1 cellular context compared by ENCODE assay signal in genomic region chr6:31821301-31822037, GRCh38.
A peak's percentile ranks its signal among the peaks of the same experiment; 100 is the strongest.
TF ChIP-seq lines count a peak whose summit lies in the region.

No MANE protein-coding gene starts in this region.

TF ChIP-seq in HepG2, 621 proteins besides CTCF, POLR2A, EP300 and RAD21 (continued from another document and continues in another):
- TF ChIP-seq REST (IDR thresholded peaks at IDR 0.05; ENCODE audit: borderline replicate concordance in 1 of 2, low read depth in 1 of 2, low read length in 2 of 2) (no peak), ZNF333 (CRISPR knock-in tag; IDR thresholded peaks at IDR 0.05; ENCODE audit: borderline replicate concordance) (no peak), ZNF337 (CRISPR knock-in tag; IDR thresholded peaks at IDR 0.05; ENCODE audit: borderline replicate concordance, low read depth) (no peak), YEATS4 (CRISPR knock-in tag; IDR thresholded peaks at IDR 0.05; ENCODE audit: borderline replicate concordance) (0 out of 2 replicates have a peak, but pooled peaks have one; percentile 13), ATRX (CRISPR knock-in tag; IDR thresholded peaks at IDR 0.05; ENCODE audit: borderline replicate concordance) (no peak), MTA1 (CRISPR knock-in tag; IDR thresholded peaks at IDR 0.05; ENCODE audit: borderline replicate concordance) (no peak), ZNF605 (CRISPR knock-in tag; IDR thresholded peaks at IDR 0.05) (peak; percentile 85), DR1 (CRISPR knock-in tag; IDR thresholded peaks at IDR 0.05) (no peak), ATF4 (CRISPR knock-in tag; IDR thresholded peaks at IDR 0.05) (no peak), SPEN (CRISPR knock-in tag; IDR thresholded peaks at IDR 0.05; ENCODE audit: low read depth) (no peak), ZNF570 (CRISPR knock-in tag; IDR thresholded peaks at IDR 0.05; ENCODE audit: borderline replicate concordance) (no peak), MBD4 (IDR thresholded peaks at IDR 0.05; ENCODE audit: borderline replicate concordance, low read length) (no peak), PITX1 (CRISPR knock-in tag; IDR thresholded peaks at IDR 0.05) (peak; percentile 36; the same call in 1 of the 2 replicates), ZNF3 (CRISPR knock-in tag; IDR thresholded peaks at IDR 0.05) (no peak), KDM5A (IDR thresholded peaks at IDR 0.05; ENCODE audit: borderline replicate concordance, low read length) (peak; percentile 48; the same call in 1 of the 2 replicates), MTF2 (CRISPR knock-in tag; IDR thresholded peaks at IDR 0.05; ENCODE audit: borderline replicate concordance) (0 out of 2 replicates have a peak, but pooled peaks have one; percentile 12), HDAC2 (CRISPR knock-in tag; IDR thresholded peaks at IDR 0.05) (0 out of 2 replicates have a peak, but pooled peaks have one; percentile 9), MAFG (CRISPR knock-in tag; IDR thresholded peaks at IDR 0.05) (no peak), KAT7 (CRISPR knock-in tag; IDR thresholded peaks at IDR 0.05; ENCODE audit: borderline replicate concordance) (0 out of 2 replicates have a peak, but pooled peaks have one; percentile 48), ZNF20 (CRISPR knock-in tag; IDR thresholded peaks at IDR 0.05) (no peak), SALL2 (CRISPR knock-in tag; IDR thresholded peaks at IDR 0.05) (no peak), KLF13 (CRISPR knock-in tag; IDR thresholded peaks at IDR 0.05) (no peak), HOXD1 (CRISPR knock-in tag; IDR thresholded peaks at IDR 0.05) (no peak), ZNF138 (CRISPR knock-in tag; IDR thresholded peaks at IDR 0.05; ENCODE audit: low read depth) (no peak), ZNF407 (CRISPR knock-in tag; IDR thresholded peaks at IDR 0.05; ENCODE audit: not compliant biosample characterization) (no peak), RFX3 (CRISPR knock-in tag; IDR thresholded peaks at IDR 0.05) (no peak), ARNT (IDR thresholded peaks at IDR 0.05) (no peak), ZNF460 (CRISPR knock-in tag; IDR thresholded peaks at IDR 0.05; ENCODE audit: borderline replicate concordance) (peak; percentile 96), ZNF7 (CRISPR knock-in tag; IDR thresholded peaks at IDR 0.05) (no peak), ZNF660 (CRISPR knock-in tag; IDR thresholded peaks at IDR 0.05; ENCODE audit: borderline replicate concordance, low read depth) (no peak), ZNF839 (CRISPR knock-in tag; IDR thresholded peaks at IDR 0.05; ENCODE audit: borderline replicate concordance) (no peak), MYNN (CRISPR knock-in tag; IDR thresholded peaks at IDR 0.05; ENCODE audit: low read depth) (0 out of 2 replicates have a peak, but pooled peaks have one; percentile 58), GZF1 (CRISPR knock-in tag; IDR thresholded peaks at IDR 0.05) (0 out of 2 replicates have a peak, but pooled peaks have one; percentile 44), PCBP2 (optimal IDR thresholded peaks at IDR 0.05; ENCODE audit: low read depth, low read length, poor library complexity, severe bottlenecking) (no peak), ARNT2 (CRISPR knock-in tag; IDR thresholded peaks at IDR 0.05; ENCODE audit: low read depth) (peak; percentile 41; the same call in 1 of the 2 replicates), ZNF552 (CRISPR knock-in tag; IDR thresholded peaks at IDR 0.05; ENCODE audit: borderline replicate concordance) (no peak), FOXP1 (IDR thresholded peaks at IDR 0.05) (no peak), FOXP1 (CRISPR knock-in tag; IDR thresholded peaks at IDR 0.05) (no peak), ZNF230 (CRISPR knock-in tag; IDR thresholded peaks at IDR 0.05) (no peak)
- TF ChIP-seq, protein P1, sequence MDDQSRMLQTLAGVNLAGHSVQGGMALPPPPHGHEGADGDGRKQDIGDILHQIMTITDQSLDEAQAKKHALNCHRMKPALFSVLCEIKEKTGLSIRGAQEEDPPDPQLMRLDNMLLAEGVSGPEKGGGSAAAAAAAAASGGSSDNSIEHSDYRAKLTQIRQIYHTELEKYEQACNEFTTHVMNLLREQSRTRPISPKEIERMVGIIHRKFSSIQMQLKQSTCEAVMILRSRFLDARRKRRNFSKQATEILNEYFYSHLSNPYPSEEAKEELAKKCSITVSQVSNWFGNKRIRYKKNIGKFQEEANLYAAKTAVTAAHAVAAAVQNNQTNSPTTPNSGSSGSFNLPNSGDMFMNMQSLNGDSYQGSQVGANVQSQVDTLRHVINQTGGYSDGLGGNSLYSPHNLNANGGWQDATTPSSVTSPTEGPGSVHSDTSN (CRISPR knock-in tag; IDR thresholded peaks at IDR 0.05; ENCODE audit: borderline replicate concordance): no peak
- TF ChIP-seq, protein P2, sequence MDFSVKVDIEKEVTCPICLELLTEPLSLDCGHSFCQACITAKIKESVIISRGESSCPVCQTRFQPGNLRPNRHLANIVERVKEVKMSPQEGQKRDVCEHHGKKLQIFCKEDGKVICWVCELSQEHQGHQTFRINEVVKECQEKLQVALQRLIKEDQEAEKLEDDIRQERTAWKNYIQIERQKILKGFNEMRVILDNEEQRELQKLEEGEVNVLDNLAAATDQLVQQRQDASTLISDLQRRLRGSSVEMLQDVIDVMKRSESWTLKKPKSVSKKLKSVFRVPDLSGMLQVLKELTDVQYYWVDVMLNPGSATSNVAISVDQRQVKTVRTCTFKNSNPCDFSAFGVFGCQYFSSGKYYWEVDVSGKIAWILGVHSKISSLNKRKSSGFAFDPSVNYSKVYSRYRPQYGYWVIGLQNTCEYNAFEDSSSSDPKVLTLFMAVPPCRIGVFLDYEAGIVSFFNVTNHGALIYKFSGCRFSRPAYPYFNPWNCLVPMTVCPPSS (IDR thresholded peaks at IDR 0.05): no peak
- TF ChIP-seq, protein P3, sequence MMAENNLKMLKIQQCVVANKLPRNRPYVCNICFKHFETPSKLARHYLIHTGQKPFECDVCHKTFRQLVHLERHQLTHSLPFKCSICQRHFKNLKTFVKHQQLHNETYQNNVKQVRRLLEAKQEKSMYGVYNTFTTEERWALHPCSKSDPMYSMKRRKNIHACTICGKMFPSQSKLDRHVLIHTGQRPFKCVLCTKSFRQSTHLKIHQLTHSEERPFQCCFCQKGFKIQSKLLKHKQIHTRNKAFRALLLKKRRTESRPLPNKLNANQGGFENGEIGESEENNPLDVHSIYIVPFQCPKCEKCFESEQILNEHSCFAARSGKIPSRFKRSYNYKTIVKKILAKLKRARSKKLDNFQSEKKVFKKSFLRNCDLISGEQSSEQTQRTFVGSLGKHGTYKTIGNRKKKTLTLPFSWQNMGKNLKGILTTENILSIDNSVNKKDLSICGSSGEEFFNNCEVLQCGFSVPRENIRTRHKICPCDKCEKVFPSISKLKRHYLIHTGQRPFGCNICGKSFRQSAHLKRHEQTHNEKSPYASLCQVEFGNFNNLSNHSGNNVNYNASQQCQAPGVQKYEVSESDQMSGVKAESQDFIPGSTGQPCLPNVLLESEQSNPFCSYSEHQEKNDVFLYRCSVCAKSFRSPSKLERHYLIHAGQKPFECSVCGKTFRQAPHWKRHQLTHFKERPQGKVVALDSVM (CRISPR knock-in tag; IDR thresholded peaks at IDR 0.05): peak; percentile 97
- TF ChIP-seq, protein P4, sequence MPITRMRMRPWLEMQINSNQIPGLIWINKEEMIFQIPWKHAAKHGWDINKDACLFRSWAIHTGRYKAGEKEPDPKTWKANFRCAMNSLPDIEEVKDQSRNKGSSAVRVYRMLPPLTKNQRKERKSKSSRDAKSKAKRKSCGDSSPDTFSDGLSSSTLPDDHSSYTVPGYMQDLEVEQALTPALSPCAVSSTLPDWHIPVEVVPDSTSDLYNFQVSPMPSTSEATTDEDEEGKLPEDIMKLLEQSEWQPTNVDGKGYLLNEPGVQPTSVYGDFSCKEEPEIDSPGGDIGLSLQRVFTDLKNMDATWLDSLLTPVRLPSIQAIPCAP (CRISPR knock-in tag; IDR thresholded peaks at IDR 0.05; ENCODE audit: low read depth): no peak
- TF ChIP-seq, protein P5, sequence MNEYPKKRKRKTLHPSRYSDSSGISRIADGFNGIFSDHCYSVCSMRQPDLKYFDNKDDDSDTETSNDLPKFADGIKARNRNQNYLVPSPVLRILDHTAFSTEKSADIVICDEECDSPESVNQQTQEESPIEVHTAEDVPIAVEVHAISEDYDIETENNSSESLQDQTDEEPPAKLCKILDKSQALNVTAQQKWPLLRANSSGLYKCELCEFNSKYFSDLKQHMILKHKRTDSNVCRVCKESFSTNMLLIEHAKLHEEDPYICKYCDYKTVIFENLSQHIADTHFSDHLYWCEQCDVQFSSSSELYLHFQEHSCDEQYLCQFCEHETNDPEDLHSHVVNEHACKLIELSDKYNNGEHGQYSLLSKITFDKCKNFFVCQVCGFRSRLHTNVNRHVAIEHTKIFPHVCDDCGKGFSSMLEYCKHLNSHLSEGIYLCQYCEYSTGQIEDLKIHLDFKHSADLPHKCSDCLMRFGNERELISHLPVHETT (CRISPR knock-in tag; conservative IDR thresholded peaks at IDR 0.05): no peak
